ENCODE assay signal across 17 cellular contexts in genomic region chr9:138103824-138104206, GRCh38.
DNase-seq lines count a peak whose midpoint lies in the region; ATAC-seq and TF ChIP-seq lines count a peak whose summit lies in the region.
"Had no signal": no experiment of that assay in that cellular context is flagged by ENCODE, and none has a peak within 500 bp of the region (broad histone marks: within the 10 kb centered on the region; RNA-seq: fewer than 3 reads in every experiment).

No MANE protein-coding gene starts in this region.

- no peak overlapping the region for H3K9ac ChIP-seq in BLaER1 treated with 17β-estradiol and CSF1 and Interleukin-3, amounts not matched to agents 10 nM and 100 nM

- POLR2A ChIA-PET in GM10248 (lab: Yijun Ruan, JAX) = no interaction called here

- no peak overlapping the region for H3K4me3 ChIP-seq in BLaER1 treated with 17β-estradiol and CSF1 and Interleukin-3, amounts not matched to agents 10 nM and 100 nM
- H3K4me3 ChIP-seq: GM12878, GM23338, MG63, SK-N-MC had no signal

- H3K27me3 Mint-ChIP-seq in osteocyte (ENCODE audit: unreplicated experiment) = no peaks in the 10 kb centered on the region

- H3K4me2 ChIP-seq in BLaER1 treated with 17β-estradiol and CSF1 and Interleukin-3, amounts not matched to agents 10 nM and 100 nM = peak overlapping the region in 6 of 11 experiments; percentile 1 to 48 (median 26); a peak in 7 of 22 replicates
- H3K4me2 ChIP-seq: GM23338 had no signal

- H3K36me3 Mint-ChIP-seq in osteocyte (ENCODE audit: unreplicated experiment) = no peaks in the 10 kb centered on the region

- TF ChIP-seq CTCF in GM10248 (IDR thresholded peaks at IDR 0.05; ENCODE audit: control extremely low read depth, extremely low read depth, low read depth, missing control alignments) (no peak), osteocyte (IDR thresholded peaks at IDR 0.05) (no peak)

- CTCF ChIA-PET in GM10248 (lab: Yijun Ruan, JAX) = interaction anchor here (1.2 kb wide), 1 partner anchor 19 kb away, joined by 4 read pairs; no protein-coding TSS in a partner anchor

- ATAC-seq in GM18511 (IDR thresholded peaks at IDR 0.05; ENCODE audit: unreplicated experiment) (no peak), HG03045 (IDR thresholded peaks at IDR 0.05; ENCODE audit: unreplicated experiment) (no peak)
- ATAC-seq: GM12878, HepG2, Right ventricle myocardium inferior had no signal

- H3K9me3 ChIP-seq in BLaER1 treated with 17β-estradiol and CSF1 and Interleukin-3, amounts not matched to agents 10 nM and 100 nM (replicated peaks in 1 of 11) = no peaks in the 10 kb centered on the region
- H3K9me3 ChIP-seq: MG63 had no signal

- no peak overlapping the region for H3K4me3 Mint-ChIP-seq in osteocyte (ENCODE audit: unreplicated experiment)
- H3K4me3 Mint-ChIP-seq: GM23338, HFFc6 had no signal

- peak; percentile 14 for DNase-seq in GM10248 (ENCODE audit: extremely low spot score)
- peak; percentile 40 for DNase-seq in ecto neural progenitor cell (ENCODE audit: low spot score)
- DNase-seq in osteocyte (ENCODE audit: extremely low spot score, unreplicated experiment) = peak; percentile 84
- no peak for DNase-seq in EL
- DNase-seq: HFFc6, MG63, NCI-H1092 treated with DMSO at 0.1 percent for 48 hours, NCI-H1694 treated with DMSO at 0.1 percent for 48 hours, NCI-H748 treated with DMSO at 0.1 percent for 48 hours had no signal

- peaks cover 0 to 12% (median 8%) of the 10 kb centered on the region in 10 experiments; a peak in 11 of 20 replicates for H3K4me1 ChIP-seq in BLaER1 treated with 17β-estradiol and CSF1 and Interleukin-3, amounts not matched to agents 10 nM and 100 nM

- H3K27ac ChIP-seq in BLaER1 treated with 17β-estradiol and CSF1 and Interleukin-3, amounts not matched to agents 10 nM and 100 nM = no peak overlapping the region
- H3K27ac ChIP-seq: SK-N-MC had no signal

- no peaks in the 10 kb centered on the region for H3K27me3 ChIP-seq in BLaER1 treated with 17β-estradiol and CSF1 and Interleukin-3, amounts not matched to agents 10 nM and 100 nM
- H3K27me3 ChIP-seq: MG63 had no signal

- no peaks in the 10 kb centered on the region for H3K36me3 ChIP-seq in BLaER1 treated with 17β-estradiol and CSF1 and Interleukin-3, amounts not matched to agents 10 nM and 100 nM
- H3K36me3 ChIP-seq: MG63 had no signal

- H4K20me1 ChIP-seq in BLaER1 treated with 17β-estradiol and CSF1 and Interleukin-3, amounts not matched to agents 10 nM and 100 nM = no peaks in the 10 kb centered on the region; a peak in 1 of 22 replicates

- no peaks in the 10 kb centered on the region for H3K4me1 Mint-ChIP-seq in osteocyte (ENCODE audit: unreplicated experiment)

- no peak overlapping the region for H3K27ac Mint-ChIP-seq in osteocyte (ENCODE audit: unreplicated experiment)
- H3K27ac Mint-ChIP-seq: GM23338, HFFc6 had no signal

- H3K9me3 Mint-ChIP-seq in osteocyte (ENCODE audit: unreplicated experiment) = peaks cover 4% of the 10 kb centered on the region
